ENCODE assay signal across 11 cellular contexts in genomic region chr3:39327746-39328349, GRCh38. TPM values are rescaled to one million over a fixed set of nuclear protein-coding genes. Genes with fewer than 3 reads are reported as not detected.
DNase-seq lines count a peak whose midpoint lies in the region; ATAC-seq and TF ChIP-seq lines count a peak whose summit lies in the region.
"Had no signal": no experiment of that assay in that cellular context is flagged by ENCODE, and none has a peak within 500 bp of the region (broad histone marks: within the 10 kb centered on the region; RNA-seq: fewer than 3 reads in every experiment).

No MANE protein-coding gene starts in this region.

- no peak for TF ChIP-seq CTCF in psoas muscle (IDR thresholded peaks at IDR 0.05)

- CTCF ChIA-PET in activated CD4-positive, alpha-beta T cell treated with anti-CD3 and anti-CD28 coated beads, Interleukin-2, amount 10 ng/mL, durations not matched to agents 7 days and 5 days (lab: Charles Lee), result interaction anchor here (0.9 kb wide), 1 partner anchor 9 kb away, joined by 3 read pairs; no protein-coding TSS in a partner anchor

- H3K9me3 ChIP-seq in effector memory CD4-positive, alpha-beta T cell (ENCODE audit: control insufficient read depth, low read length), result no peaks in the 10 kb centered on the region
- no peaks in the 10 kb centered on the region for H3K9me3 ChIP-seq in psoas muscle
- H3K9me3 ChIP-seq: spleen had no signal

- H3K4me3 ChIP-seq in effector memory CD4-positive, alpha-beta T cell (ENCODE audit: insufficient read depth, low read depth, low read length, poor library complexity, severe bottlenecking), result no peak overlapping the region
- no peak overlapping the region for H3K4me3 ChIP-seq in psoas muscle
- H3K4me3 ChIP-seq: spleen had no signal

- peaks cover 52% of the 10 kb centered on the region for H3K4me1 Mint-ChIP-seq in activated CD4-positive, alpha-beta T cell treated with anti-CD3 and anti-CD28 coated beads, Interleukin-2, amount 10 ng/mL, durations not matched to agents 7 days and 5 days

- peaks cover 2% of the 10 kb centered on the region for H3K9me3 Mint-ChIP-seq in activated CD4-positive, alpha-beta T cell treated with anti-CD3 and anti-CD28 coated beads, Interleukin-2, amount 10 ng/mL, durations not matched to agents 7 days and 5 days

- no peaks in the 10 kb centered on the region for H3K36me3 ChIP-seq in effector memory CD4-positive, alpha-beta T cell (ENCODE audit: control insufficient read depth, insufficient read depth, low read length)
- peaks cover 0 to 2% of the 10 kb centered on the region in 2 donors for H3K36me3 ChIP-seq in psoas muscle (ENCODE audit: insufficient read depth in 1 of 2, low read depth in 1 of 2)
- H3K36me3 ChIP-seq: spleen had no signal

- intact Hi-C loops in psoas muscle (cut with DNase I), result no loop called here

- H3K27me3 Mint-ChIP-seq in activated CD4-positive, alpha-beta T cell treated with anti-CD3 and anti-CD28 coated beads, Interleukin-2, amount 10 ng/mL, durations not matched to agents 7 days and 5 days, result no peaks in the 10 kb centered on the region

- peaks cover 20% of the 10 kb centered on the region for H3K4me1 ChIP-seq in effector memory CD4-positive, alpha-beta T cell (ENCODE audit: control insufficient read depth, insufficient read depth, low read length, poor library complexity, severe bottlenecking)
- no peaks in the 10 kb centered on the region for H3K4me1 ChIP-seq in psoas muscle
- H3K4me1 ChIP-seq: spleen had no signal

- H3K27ac ChIP-seq in effector memory CD4-positive, alpha-beta T cell (ENCODE audit: insufficient read depth, low read length, poor library complexity, severe bottlenecking), result peak overlapping the region; percentile 55
- no peak overlapping the region for H3K27ac ChIP-seq in psoas muscle
- H3K27ac ChIP-seq: spleen had no signal

- ATAC-seq in GM21528 (IDR thresholded peaks at IDR 0.05; ENCODE audit: low FRiP score, unreplicated experiment) (peak; percentile 72), HG03432 (IDR thresholded peaks at IDR 0.05; ENCODE audit: unreplicated experiment) (peak; percentile 72), HG03135 (IDR thresholded peaks at IDR 0.05; ENCODE audit: unreplicated experiment) (no peak), psoas muscle (no peak)

- 91 to 93% (median 91%) methylated on average over 4 of the region's 4 CpGs for WGBS in psoas muscle, 3 donors

- peaks cover 4% of the 10 kb centered on the region for H3K36me3 Mint-ChIP-seq in activated CD4-positive, alpha-beta T cell treated with anti-CD3 and anti-CD28 coated beads, Interleukin-2, amount 10 ng/mL, durations not matched to agents 7 days and 5 days (ENCODE audit: low read depth)

- no peak overlapping the region for H3K4me3 Mint-ChIP-seq in activated CD4-positive, alpha-beta T cell treated with anti-CD3 and anti-CD28 coated beads, Interleukin-2, amount 10 ng/mL, durations not matched to agents 7 days and 5 days

- no peaks in the 10 kb centered on the region for H3K27me3 ChIP-seq in effector memory CD4-positive, alpha-beta T cell (replicated peaks; ENCODE audit: control insufficient read depth, insufficient read depth, low read length, poor library complexity, severe bottlenecking)
- no peaks in the 10 kb centered on the region for H3K27me3 ChIP-seq in psoas muscle (ENCODE audit: insufficient read depth in 3 of 3, low read length in 2 of 3)
- H3K27me3 ChIP-seq: spleen had no signal

- peak overlapping the region; percentile 67 for H3K27ac Mint-ChIP-seq in activated CD4-positive, alpha-beta T cell treated with anti-CD3 and anti-CD28 coated beads, Interleukin-2, amount 10 ng/mL, durations not matched to agents 7 days and 5 days

- POLR2A ChIA-PET in activated CD4-positive, alpha-beta T cell treated with anti-CD3 and anti-CD28 coated beads, Interleukin-2, amount 10 ng/mL, durations not matched to agents 7 days and 5 days (lab: Charles Lee), result no interaction called here

- no peak for DNase-seq in activated CD4-positive, alpha-beta T cell treated with anti-CD3 and anti-CD28 coated beads, Interleukin-2, amount 10 ng/mL, durations not matched to agents 7 days and 5 days
- DNase-seq in activated CD4-positive, alpha-beta T cell treated with anti-CD3 and anti-CD28 coated beads, Interleukin-2, amount 50 U/mL, for 4 hours, result no peak
- DNase-seq in effector memory CD4-positive, alpha-beta T cell, result peak; percentile 21 to 31 (median 23)
- no peak for DNase-seq in psoas muscle
- no peak for DNase-seq in NOMO-1 treated with dmso at 0.1 percent for 144 hours (lab: John Stamatoyannopoulos, UW; ENCODE audit: unreplicated experiment)
- DNase-seq: spleen had no signal

RNA-seq across cellular contexts. Expression of gene CCR8, which starts 1.7 kb away (rescaled TPM):
- 1 to 10 TPM in 1 of 2 experiments, under 1 TPM in 1; 0.74 to 1.9 TPM for total RNA-seq in activated CD4-positive, alpha-beta T cell treated with anti-CD3 and anti-CD28 coated beads, Interleukin-2, amount 10 ng/mL, durations not matched to agents 7 days and 5 days
- not detected for total RNA-seq in psoas muscle
- polyA plus RNA-seq in psoas muscle, result not detected
- total RNA-seq: HT-29, lung microvascular endothelial cell had no signal

RNA-seq across cellular contexts. Expression of gene CX3CR1, which starts 48.0 kb away (rescaled TPM):
- 1 to 10 TPM in 1 of 2 experiments, under 1 TPM in 1; 0.60 to 1.5 TPM for total RNA-seq in activated CD4-positive, alpha-beta T cell treated with anti-CD3 and anti-CD28 coated beads, Interleukin-2, amount 10 ng/mL, durations not matched to agents 7 days and 5 days
- total RNA-seq in psoas muscle, result 1 to 10 TPM in 2 of 4 donors, under 1 TPM in 2; 0.55 to 1.9 (median 1.3) TPM
- polyA plus RNA-seq in psoas muscle, result under 1 TPM; 0.03 to 0.26 (median 0.12) TPM
- total RNA-seq: HT-29, lung microvascular endothelial cell had no signal

RNA-seq across cellular contexts. Expression of gene SLC25A38, which starts 55.3 kb away (rescaled TPM):
- total RNA-seq in activated CD4-positive, alpha-beta T cell treated with anti-CD3 and anti-CD28 coated beads, Interleukin-2, amount 10 ng/mL, durations not matched to agents 7 days and 5 days, result 10 to 100 TPM; 34.0 to 35.1 TPM
- 10 to 100 TPM; 24.9 to 34.8 (median 30.4) TPM for total RNA-seq in psoas muscle
- polyA plus RNA-seq in psoas muscle, result 10 to 100 TPM; 29.1 to 86.5 (median 31.1) TPM

Comparison
In these comparisons a context has a peak if more than half of its experiments do, and no peak if none do; other contexts are left out.
1. DNase-seq: peak in effector memory CD4-positive, alpha-beta T cell (3 of 3); none in activated CD4-positive, alpha-beta T cell treated with anti-CD3 and anti-CD28 coated beads, Interleukin-2, amount 10 ng/mL, durations not matched to agents 7 days and 5 days (single experiment), activated CD4-positive, alpha-beta T cell treated with anti-CD3 and anti-CD28 coated beads, Interleukin-2, amount 50 U/mL, for 4 hours (0 of 2), psoas muscle (0 of 2) and NOMO-1 treated with dmso at 0.1 percent for 144 hours (single experiment).
2. ATAC-seq: peak in GM21528 (single experiment) and HG03432 (single experiment); none in HG03135 (single experiment) and psoas muscle (0 of 4).